Comparison of ENCODE assay signal across 15 cellular contexts in the genomic region with DNA sequence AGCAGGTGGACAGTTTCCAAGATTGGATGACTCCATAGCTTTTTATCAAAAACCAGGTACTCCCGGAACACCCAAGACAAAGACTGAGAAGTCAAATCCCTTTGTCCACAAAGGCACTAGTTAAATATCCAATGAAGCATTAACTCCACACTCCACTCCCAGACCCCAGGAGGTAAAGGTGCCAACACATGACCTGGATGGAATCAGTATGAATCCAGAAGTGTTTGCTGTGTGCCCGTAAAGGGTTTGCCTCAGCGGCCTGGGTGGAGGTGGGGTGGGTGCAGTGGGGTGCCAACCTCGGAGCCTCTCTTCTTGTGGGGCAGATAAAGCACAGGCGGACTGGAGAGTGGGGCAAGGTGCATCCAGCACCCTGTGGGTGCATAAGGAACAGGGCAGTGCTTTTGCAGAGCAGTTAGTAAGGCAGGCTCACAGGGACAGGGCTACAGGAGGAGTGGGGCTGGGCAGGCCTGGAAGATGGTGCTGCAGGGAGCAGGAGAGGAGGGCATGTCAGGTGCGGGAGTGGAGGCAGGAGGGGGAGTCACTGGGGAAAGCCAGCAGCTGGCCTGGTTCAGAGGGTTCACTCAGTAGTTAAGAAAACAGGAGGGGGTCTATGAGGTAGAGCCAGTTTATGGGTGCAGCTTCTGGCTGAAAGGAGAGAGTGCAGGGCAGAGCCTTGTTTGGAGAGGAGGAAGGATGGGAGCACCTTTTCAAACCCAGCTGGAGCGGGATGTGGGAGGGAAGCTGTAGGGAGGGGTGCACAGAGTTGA.
DNase-seq lines count a peak whose midpoint lies in the region; ATAC-seq and TF ChIP-seq lines count a peak whose summit lies in the region.
"Had no signal": no experiment of that assay in that cellular context is flagged by ENCODE, and none has a peak within 500 bp of the region (broad histone marks: within the 10 kb centered on the region; RNA-seq: fewer than 3 reads in every experiment).

No MANE protein-coding gene starts in this region.

- DNase-seq in cardiac septum (ENCODE audit: low spot score) (peak; percentile 43), right cardiac atrium (no peak), NCI-H69 (lab: John Stamatoyannopoulos, UW) (peak; percentile 100), mucosa of gallbladder (ENCODE audit: low spot score) (peak; percentile 67), upper lobe of left lung (peak in 1 of 2 donors; percentile 20), Right ventricle myocardium superior (no peak)
- DNase-seq: activated CD4-positive, alpha-beta T cell treated with anti-CD3 and anti-CD28 coated beads, Interleukin-2, amount 50 U/mL, for 1 hour; activated T-cell treated with anti-CD3 and anti-CD28 coated beads, Interleukin-2, amount 50 U/mL, for 48 hours; NCI-H526 treated with DMSO at 0.1 percent for 48 hours; T1000 had no signal

- ATAC-seq in right cardiac atrium (no peak), upper lobe of left lung (ENCODE audit: low FRiP score in 2 of 2) (no peak), GM21825 (IDR thresholded peaks at IDR 0.05; ENCODE audit: unreplicated experiment) (no peak), GM21717 (IDR thresholded peaks at IDR 0.05; ENCODE audit: unreplicated experiment) (no peak), Right ventricle myocardium superior (ENCODE audit: poor library complexity) (no peak)

- TF ChIP-seq EP300 in upper lobe of left lung (IDR thresholded peaks at IDR 0.05), result no peak

- H3K4me1 ChIP-seq in right cardiac atrium (ENCODE audit: control insufficient read depth, insufficient read depth, low read length) (peaks cover 8% of the 10 kb centered on the region), upper lobe of left lung (peaks cover 18 to 62% (median 53%) of the 10 kb centered on the region in 4 donors)

- WGBS in right cardiac atrium, result 84% methylated on average over 7 of the region's 7 CpGs
- WGBS in upper lobe of left lung, 2 donors, result 62 to 75% methylated on average over 7 of the region's 7 CpGs

- intact Hi-C loops in cardiac septum (cut with DNase I) (no loop called here), right cardiac atrium (cut with DNase I) (no loop called here), Right ventricle myocardium superior (cut with DNase I) (no loop called here)

- H3K27ac ChIP-seq in right cardiac atrium (ENCODE audit: low read length) (no peak overlapping the region), upper lobe of left lung (peak overlapping the region in 3 of 4 donors; percentile 53 to 70 (median 53))
- H3K27ac ChIP-seq: esophagus muscularis mucosa had no signal

- no peak overlapping the region for H3K4me3 ChIP-seq in right cardiac atrium (ENCODE audit: low read length)
- no peak overlapping the region for H3K4me3 ChIP-seq in upper lobe of left lung
- H3K4me3 ChIP-seq: adrenal gland, esophagus muscularis mucosa, MG63 had no signal

- H3K27me3 ChIP-seq in right cardiac atrium (ENCODE audit: control insufficient read depth, insufficient read depth), result no peaks in the 10 kb centered on the region
- peaks cover 0 to 6% (median 1%) of the 10 kb centered on the region in 4 donors for H3K27me3 ChIP-seq in upper lobe of left lung
- H3K27me3 ChIP-seq: adrenal gland had no signal

- TF ChIP-seq POLR2A in upper lobe of left lung (IDR thresholded peaks at IDR 0.05), result no peak

- H3K9me3 ChIP-seq in right cardiac atrium (ENCODE audit: control insufficient read depth, low read length) (no peaks in the 10 kb centered on the region), upper lobe of left lung (no peaks in the 10 kb centered on the region)
- H3K9me3 ChIP-seq: adrenal gland, esophagus muscularis mucosa, MG63 had no signal

- TF ChIP-seq CTCF in upper lobe of left lung (IDR thresholded peaks at IDR 0.05), result no peak

- H3K36me3 ChIP-seq in upper lobe of left lung, result no peaks in the 10 kb centered on the region
- H3K36me3 ChIP-seq: adrenal gland, esophagus muscularis mucosa, MG63 had no signal

Comparison
In these comparisons a context has a peak if more than half of its experiments do, and no peak if none do; other contexts are left out.
1. DNase-seq: peak in cardiac septum (single experiment), NCI-H69 (single experiment) and mucosa of gallbladder (single experiment); none in right cardiac atrium (0 of 3) and Right ventricle myocardium superior (single experiment).